ENCODE assay signal across 20 cellular contexts in genomic region chr1:76827066-76827465, GRCh38. TPM values are rescaled to one million over a fixed set of nuclear protein-coding genes. Genes with fewer than 3 reads are reported as not detected.
DNase-seq lines count a peak whose midpoint lies in the region; TF ChIP-seq lines count a peak whose summit lies in the region.
"Had no signal": no experiment of that assay in that cellular context is flagged by ENCODE, and none has a peak within 500 bp of the region (broad histone marks: within the 10 kb centered on the region; RNA-seq: fewer than 3 reads in every experiment).

No MANE protein-coding gene starts in this region.

- H3K27ac ChIP-seq in smooth muscle cell (ENCODE audit: low read depth), result peak overlapping the region; percentile 94

- no peak overlapping the region for H3K27ac Mint-ChIP-seq in activated naive CD8-positive, alpha-beta T cell treated with anti-CD3 and anti-CD28 coated beads for 36 hours
- H3K27ac Mint-ChIP-seq: CD4-positive, CD25-positive, alpha-beta regulatory T cell; CD8-positive, alpha-beta memory T cell; H9; IgD-negative memory B cell had no signal

- no peak overlapping the region for H2AFZ ChIP-seq in smooth muscle cell (ENCODE audit: low read depth)

- H3K27me3 ChIP-seq in smooth muscle cell (ENCODE audit: low read depth), result no peaks in the 10 kb centered on the region
- H3K27me3 ChIP-seq: BE2C had no signal

- peaks cover 7% of the 10 kb centered on the region for H3K4me1 Mint-ChIP-seq in activated naive CD8-positive, alpha-beta T cell treated with anti-CD3 and anti-CD28 coated beads for 36 hours
- H3K4me1 Mint-ChIP-seq: H9 had no signal

- peaks cover 12% of the 10 kb centered on the region for H3K27me3 Mint-ChIP-seq in activated naive CD8-positive, alpha-beta T cell treated with anti-CD3 and anti-CD28 coated beads for 36 hours
- H3K27me3 Mint-ChIP-seq: IgD-negative memory B cell had no signal

- in situ Hi-C loops in astrocyte of the cerebellum (cut with HindIII; ENCODE audit: low sequenced_read_pairs), result no loop called here

- DNase-seq in Daoy (ENCODE audit: low read depth) (peak; percentile 31), RPMI7951 (ENCODE audit: low read depth) (peak; percentile 22), astrocyte of the cerebellum (ENCODE audit: low read depth) (peak; percentile 24), smooth muscle cell (lab: John Stamatoyannopoulos, UW; ENCODE audit: unreplicated experiment) (no peak), NCI-H345 (lab: John Stamatoyannopoulos, UW) (no peak), iPS-NIHi11 (ENCODE audit: low spot score) (no peak)
- DNase-seq in activated naive CD8-positive, alpha-beta T cell treated with anti-CD3 and anti-CD28 coated beads for 36 hours, result no peak
- DNase-seq: ACHN; BE2C; C1 segment of cervical spinal cord; CD4-positive, CD25-positive, alpha-beta regulatory T cell; CD8-positive, alpha-beta memory T cell; COR-L47; DMS 273 treated with DMSO at 0.1 percent for 48 hours; DMS53; DND-41; GF-D8; H9 had no signal

- H3K4me2 ChIP-seq in smooth muscle cell, result peak overlapping the region; percentile 69

- H3K9me3 ChIP-seq in smooth muscle cell (replicated peaks; ENCODE audit: low read depth), result no peaks in the 10 kb centered on the region
- H3K9me3 ChIP-seq: BE2C had no signal

- H3K36me3 ChIP-seq in smooth muscle cell (ENCODE audit: low read depth), result no peaks in the 10 kb centered on the region
- H3K36me3 ChIP-seq: BE2C had no signal

- no peaks in the 10 kb centered on the region for H3K4me1 ChIP-seq in smooth muscle cell (ENCODE audit: low read depth)
- H3K4me1 ChIP-seq: BE2C had no signal

- H3K9ac ChIP-seq in smooth muscle cell (ENCODE audit: low read depth), result peak overlapping the region; percentile 76

- no peaks in the 10 kb centered on the region for H3K9me3 Mint-ChIP-seq in activated naive CD8-positive, alpha-beta T cell treated with anti-CD3 and anti-CD28 coated beads for 36 hours
- H3K9me3 Mint-ChIP-seq: CD8-positive, alpha-beta memory T cell; H9 had no signal

- H3F3A ChIP-seq in smooth muscle cell (ENCODE audit: low read depth), result no peaks in the 10 kb centered on the region

- H3K79me2 ChIP-seq in smooth muscle cell (ENCODE audit: low read depth), result no peaks in the 10 kb centered on the region

- no peaks in the 10 kb centered on the region for H4K20me1 ChIP-seq in smooth muscle cell (ENCODE audit: low read depth)

- WGBS in smooth muscle cell (ENCODE audit: low lambda C conversion rate), result 56% methylated on average over 2 of the region's 2 CpGs

- H3K4me3 ChIP-seq in astrocyte of the cerebellum (ENCODE audit: low read depth, low read length) (no peak overlapping the region), smooth muscle cell (no peak overlapping the region)

- H3K36me3 Mint-ChIP-seq in activated naive CD8-positive, alpha-beta T cell treated with anti-CD3 and anti-CD28 coated beads for 36 hours, result no peaks in the 10 kb centered on the region
- H3K36me3 Mint-ChIP-seq: CD4-positive, CD25-positive, alpha-beta regulatory T cell; CD8-positive, alpha-beta memory T cell; IgD-negative memory B cell had no signal

- TF ChIP-seq CTCF in astrocyte of the cerebellum (IDR thresholded peaks at IDR 0.05; ENCODE audit: low read depth, low read length, missing control alignments) (no peak), smooth muscle cell (IDR thresholded peaks at IDR 0.05; ENCODE audit: borderline replicate concordance, insufficient read depth, poor library complexity, severe bottlenecking) (no peak)

- no peak overlapping the region for H3K4me3 Mint-ChIP-seq in activated naive CD8-positive, alpha-beta T cell treated with anti-CD3 and anti-CD28 coated beads for 36 hours
- H3K4me3 Mint-ChIP-seq: CD4-positive, CD25-positive, alpha-beta regulatory T cell; CD8-positive, alpha-beta memory T cell; H9; IgD-negative memory B cell had no signal

RNA-seq across cellular contexts. Expression of gene ST6GALNAC5, which starts 40.2 kb away (rescaled TPM):
- 0.21 and 0.29 TPM in 2 replicates for total RNA-seq in Daoy (2014; rRNA removed; shearing (Covaris generic))
- total RNA-seq in RPMI7951 (2014; rRNA removed; shearing (Covaris generic)), result 0.24 and 2.1 TPM in 2 replicates
- 33.7 and 38.8 TPM in 2 replicates for total RNA-seq in smooth muscle cell
- 21.2 and 24.9 TPM in 2 replicates for polyA plus RNA-seq in smooth muscle cell
- total RNA-seq in activated naive CD8-positive, alpha-beta T cell treated with anti-CD3 and anti-CD28 coated beads for 36 hours, result not detected
- total RNA-seq: CD4-positive, CD25-positive, alpha-beta regulatory T cell; CD8-positive, alpha-beta memory T cell; HepG2 had no signal
- polyA plus RNA-seq: CD8-positive, alpha-beta memory T cell; HepG2; IgD-negative memory B cell had no signal

Comparison
In these comparisons a context has a peak if more than half of its experiments do, and no peak if none do; other contexts are left out.
1. DNase-seq: peak in Daoy (single experiment), RPMI7951 (single experiment) and astrocyte of the cerebellum (single experiment); none in smooth muscle cell (single experiment), activated naive CD8-positive, alpha-beta T cell treated with anti-CD3 and anti-CD28 coated beads for 36 hours (single experiment), NCI-H345 (single experiment) and iPS-NIHi11 (single experiment).
2. RNA of gene ST6GALNAC5, which starts 40.2 kb away (total RNA-seq): 33.7 to 38.8 TPM in smooth muscle cell; 0.21 to 0.29 TPM in Daoy, 0.24 to 2.1 TPM in RPMI7951 and not detected in activated naive CD8-positive, alpha-beta T cell treated with anti-CD3 and anti-CD28 coated beads for 36 hours; every median in the first group is over 10 times any median in the second.